Comparison of ENCODE assay signal across 32 cellular contexts in genomic region chr1:94871031-94871430, GRCh38. TPM values are rescaled to one million over a fixed set of nuclear protein-coding genes. Genes with fewer than 3 reads are reported as not detected.
DNase-seq lines count a peak whose midpoint lies in the region; FAIRE-seq and TF ChIP-seq lines count a peak whose summit lies in the region.
"Had no signal": no experiment of that assay in that cellular context is flagged by ENCODE, and none has a peak within 500 bp of the region (broad histone marks: within the 10 kb centered on the region; RNA-seq: fewer than 3 reads in every experiment).

No MANE protein-coding gene starts in this region.

- H3K23ac ChIP-seq in neuronal stem cell (ENCODE audit: low read depth, low read length, poor library complexity), result no peak overlapping the region

- DNase-seq in ELR (ENCODE audit: low read depth) (peak; percentile 20), astrocyte (ENCODE audit: low read depth) (peak; percentile 92), iris pigment epithelial cell (ENCODE audit: low read depth) (peak; percentile 39), osteoblast (ENCODE audit: insufficient read length, low spot score, missing footprints) (no peak), NCI-H774 (lab: John Stamatoyannopoulos, UW) (no peak), neuronal stem cell (ENCODE audit: low spot score) (no peak), ureter (ENCODE audit: low spot score) (no peak)
- DNase-seq: activated CD8-positive, alpha-beta memory T cell treated with anti-CD3 and anti-CD28 coated beads, Interleukin-2, amount 50 U/mL, for 48 hours; activated CD8-positive, alpha-beta T cell treated with anti-CD3 and anti-CD28 coated beads for 36 hours; BE2C; CD8-positive, alpha-beta memory T cell; effector memory CD8-positive, alpha-beta T cell; erythroblast; foreskin keratinocyte; heart left ventricle; Karpas-422; left cardiac atrium; NCI-H1417 treated with DMSO at 0.1 percent for 48 hours; NCI-H2029 treated with DMSO at 0.1 percent for 48 hours; NCI-H345; Peyer's patch; SIG-M5; stimulated activated CD4-positive, alpha-beta T cell treated with anti-CD3 and anti-CD28 coated beads, Interleukin-1b, Interleukin-23, amount 100 ng/mL, for 48 hours; stimulated activated naive CD8-positive, alpha-beta T cell treated with anti-CD3 and anti-CD28 coated beads, Interleukin-15, Interleukin-2, amounts not matched to agents 100 U/mL and 50 U/mL, for 24 hours; SW 1271 had no signal

- no peak overlapping the region for H3K14ac ChIP-seq in neuronal stem cell (ENCODE audit: low read length)

- H2BK120ac ChIP-seq in neuronal stem cell (ENCODE audit: low read depth, low read length), result no peak overlapping the region

- H3K79me1 ChIP-seq in neuronal stem cell (ENCODE audit: low read depth, low read length), result no peaks in the 10 kb centered on the region

- H3K9me3 ChIP-seq in astrocyte (ENCODE audit: insufficient read depth, low read depth, low read length), result no peaks in the 10 kb centered on the region
- no peaks in the 10 kb centered on the region for H3K9me3 ChIP-seq in osteoblast (ENCODE audit: low read depth, low read length)
- H3K9me3 ChIP-seq in neuronal stem cell (replicated peaks in 1 of 2; ENCODE audit: control insufficient read depth in 2 of 2, insufficient read depth in 1 of 2, low read depth in 1 of 2, low read length in 2 of 2), result no peaks in the 10 kb centered on the region
- H3K9me3 ChIP-seq: BE2C, HAP-1, heart left ventricle, right atrium auricular region had no signal

- H3K18ac ChIP-seq in neuronal stem cell (ENCODE audit: low read length), result no peak overlapping the region

- H3K36me3 ChIP-seq in astrocyte (ENCODE audit: insufficient read depth, low read length) (no peaks in the 10 kb centered on the region), osteoblast (ENCODE audit: insufficient read depth, low read length) (no peaks in the 10 kb centered on the region), neuronal stem cell (replicated peaks in 1 of 2; ENCODE audit: control insufficient read depth in 2 of 2, insufficient read depth in 2 of 2, low read length in 2 of 2) (no peaks in the 10 kb centered on the region)
- H3K36me3 ChIP-seq: BE2C, HAP-1, heart left ventricle, right atrium auricular region had no signal

- H4K8ac ChIP-seq in neuronal stem cell (ENCODE audit: low read depth, low read length), result no peak overlapping the region

- no peak for FAIRE-seq in astrocyte (lab: Jason Lieb, UNC)
- FAIRE-seq: GM12878, urothelium cell line had no signal

- no peak overlapping the region for H3K27ac ChIP-seq in astrocyte (ENCODE audit: low read depth, low read length)
- no peak overlapping the region for H3K27ac ChIP-seq in osteoblast (ENCODE audit: low read depth, low read length)
- H3K27ac ChIP-seq in neuronal stem cell (replicated peaks; ENCODE audit: low read length), result no peak overlapping the region
- H3K27ac ChIP-seq: foreskin keratinocyte, heart left ventricle, Peyer's patch, right atrium auricular region had no signal

- H2AK5ac ChIP-seq in neuronal stem cell (ENCODE audit: low read depth, low read length), result no peak overlapping the region

- no peak overlapping the region for H3K4me3 Mint-ChIP-seq in astrocyte (ENCODE audit: unreplicated experiment)
- H3K4me3 Mint-ChIP-seq: activated CD8-positive, alpha-beta T cell treated with anti-CD3 and anti-CD28 coated beads for 36 hours; activated T-helper 17 cell treated with anti-CD3 and anti-CD28 coated beads, Interleukin-2, amount 50 U/mL, for 72 hours; CD8-positive, alpha-beta memory T cell; effector memory CD8-positive, alpha-beta T cell; neural crest cell had no signal

- TF ChIP-seq CTCF in astrocyte (IDR thresholded peaks at IDR 0.05; ENCODE audit: insufficient read depth, low read depth, low read length), result no peak
- no peak for TF ChIP-seq CTCF in osteoblast (IDR thresholded peaks at IDR 0.05; ENCODE audit: extremely low read depth, low read depth, low read length)

- no peak overlapping the region for H2BK15ac ChIP-seq in neuronal stem cell (ENCODE audit: low read length)

- no peaks in the 10 kb centered on the region for H3K27me3 Mint-ChIP-seq in astrocyte (ENCODE audit: low read depth, unreplicated experiment)
- H3K27me3 Mint-ChIP-seq: activated CD8-positive, alpha-beta T cell treated with anti-CD3 and anti-CD28 coated beads for 36 hours had no signal

- H3K27me3 ChIP-seq in astrocyte (ENCODE audit: insufficient read depth, low read length) (no peaks in the 10 kb centered on the region), osteoblast (ENCODE audit: insufficient read depth, low read length) (no peaks in the 10 kb centered on the region), neuronal stem cell (ENCODE audit: control insufficient read depth in 3 of 3, insufficient read depth in 3 of 3, low read depth in 1 of 3, low read length in 3 of 3) (no peaks in the 10 kb centered on the region)
- H3K27me3 ChIP-seq: BE2C, foreskin keratinocyte, heart left ventricle, Peyer's patch, right atrium auricular region had no signal

- H4K91ac ChIP-seq in neuronal stem cell (ENCODE audit: low read depth, low read length, poor library complexity), result no peak overlapping the region

- H3K79me2 ChIP-seq in astrocyte (ENCODE audit: insufficient read depth, low read length), result no peaks in the 10 kb centered on the region
- H3K79me2 ChIP-seq in osteoblast (ENCODE audit: insufficient read depth, low read length), result no peaks in the 10 kb centered on the region

- H4K20me1 ChIP-seq in astrocyte (ENCODE audit: insufficient read depth, low read length) (no peaks in the 10 kb centered on the region), osteoblast (ENCODE audit: insufficient read depth, low read length) (no peaks in the 10 kb centered on the region)

- H2BK12ac ChIP-seq in neuronal stem cell (ENCODE audit: low read length), result no peak overlapping the region

- no peak overlapping the region for H3K27ac Mint-ChIP-seq in astrocyte (ENCODE audit: unreplicated experiment)
- H3K27ac Mint-ChIP-seq: activated CD8-positive, alpha-beta T cell treated with anti-CD3 and anti-CD28 coated beads for 36 hours; activated naive CD4-positive, alpha-beta T cell treated with anti-CD3 and anti-CD28 coated beads, Interleukin-2, amount 50 U/mL, for 72 hours; activated T-helper 17 cell treated with anti-CD3 and anti-CD28 coated beads, Interleukin-2, amount 50 U/mL, for 72 hours; CD8-positive, alpha-beta memory T cell; effector memory CD8-positive, alpha-beta T cell had no signal

- H2AFZ ChIP-seq in astrocyte (ENCODE audit: low read depth, low read length) (no peak overlapping the region), osteoblast (ENCODE audit: low read length) (peak overlapping the region; percentile 52), neuronal stem cell (ENCODE audit: low read length) (no peak overlapping the region)

- H3K4me2 ChIP-seq in astrocyte (ENCODE audit: low read length) (no peak overlapping the region), osteoblast (ENCODE audit: insufficient read depth, low read length) (no peak overlapping the region), neuronal stem cell (ENCODE audit: insufficient read depth, low read length, poor library complexity, severe bottlenecking) (no peak overlapping the region)

- H3K4me1 Mint-ChIP-seq in astrocyte (ENCODE audit: low read depth, unreplicated experiment), result peaks cover 59% of the 10 kb centered on the region
- H3K4me1 Mint-ChIP-seq: activated T-helper 17 cell treated with anti-CD3 and anti-CD28 coated beads, Interleukin-2, amount 50 U/mL, for 72 hours; CD8-positive, alpha-beta memory T cell had no signal

- WGBS in neuronal stem cell (ENCODE audit: extremely low coverage in 2 of 2, insufficient read length in 2 of 2, insufficient replicate concordance in 1 of 2), 2 donors, result no CpG with 5 or more reads among the region's 2 CpGs

- H3K36me3 Mint-ChIP-seq in astrocyte (ENCODE audit: low read depth, unreplicated experiment), result peaks cover 5% of the 10 kb centered on the region
- H3K36me3 Mint-ChIP-seq: activated naive CD4-positive, alpha-beta T cell treated with anti-CD3 and anti-CD28 coated beads, Interleukin-2, amount 50 U/mL, for 72 hours; CD8-positive, alpha-beta memory T cell had no signal

- H3K4ac ChIP-seq in neuronal stem cell (ENCODE audit: low read length), result no peak overlapping the region

- H3K4me1 ChIP-seq in astrocyte (ENCODE audit: insufficient read depth, low read length) (peaks cover 36% of the 10 kb centered on the region), osteoblast (ENCODE audit: insufficient read depth, low read length) (peaks cover 19% of the 10 kb centered on the region), neuronal stem cell (ENCODE audit: control insufficient read depth in 2 of 2, insufficient read depth in 1 of 2, low read depth in 1 of 2, low read length in 2 of 2) (peaks cover 7 to 28% of the 10 kb centered on the region in 2 donors)
- H3K4me1 ChIP-seq: BE2C, Peyer's patch had no signal

- H3K4me3 ChIP-seq in astrocyte (ENCODE audit: insufficient read depth, low read depth, low read length), result no peak overlapping the region
- H3K4me3 ChIP-seq in osteoblast (ENCODE audit: insufficient read depth, low read length), result no peak overlapping the region
- no peak overlapping the region for H3K4me3 ChIP-seq in neuronal stem cell (ENCODE audit: low read length in 2 of 2)
- H3K4me3 ChIP-seq: GM12878, HAP-1, heart left ventricle, Peyer's patch, right atrium auricular region had no signal

- H3K9ac ChIP-seq in astrocyte (ENCODE audit: low read length) (no peak overlapping the region), neuronal stem cell (ENCODE audit: low read depth, low read length, poor library complexity) (no peak overlapping the region)

- no peak overlapping the region for H2BK5ac ChIP-seq in neuronal stem cell (ENCODE audit: low read length)

- H3K9me3 Mint-ChIP-seq in astrocyte (ENCODE audit: unreplicated experiment), result peaks cover 2% of the 10 kb centered on the region
- H3K9me3 Mint-ChIP-seq: activated CD8-positive, alpha-beta T cell treated with anti-CD3 and anti-CD28 coated beads for 36 hours; activated naive CD4-positive, alpha-beta T cell treated with anti-CD3 and anti-CD28 coated beads, Interleukin-2, amount 50 U/mL, for 72 hours; activated T-helper 17 cell treated with anti-CD3 and anti-CD28 coated beads, Interleukin-2, amount 50 U/mL, for 72 hours; CD8-positive, alpha-beta memory T cell; effector memory CD8-positive, alpha-beta T cell; neural crest cell had no signal

RNA-seq across cellular contexts. Expression of gene SLC44A3, which starts 50.9 kb away (rescaled TPM):
- 3.7 and 4.7 TPM in 2 replicates for total RNA-seq in astrocyte
- 2.9 and 7.1 TPM in 2 replicates for total RNA-seq in osteoblast
- 0.82 TPM for polyA plus RNA-seq in neuronal stem cell (2013, experiment 1 of 2)
- 1.1 TPM for polyA plus RNA-seq in neuronal stem cell (2013, experiment 2 of 2)
- total RNA-seq in ureter, result 72.1 TPM
- total RNA-seq: activated CD8-positive, alpha-beta T cell treated with anti-CD3 and anti-CD28 coated beads for 36 hours; activated naive CD4-positive, alpha-beta T cell treated with anti-CD3 and anti-CD28 coated beads, Interleukin-2, amount 50 U/mL, for 72 hours; GM12878 had no signal
- polyA plus RNA-seq: GM12878 had no signal

RNA-seq across cellular contexts. Expression of gene CNN3, which starts 55.9 kb away (rescaled TPM):
- total RNA-seq in astrocyte (515 and 538 TPM in 2 replicates), osteoblast (316 and 333 TPM in 2 replicates), ureter (208 TPM)
- 462 TPM for polyA plus RNA-seq in neuronal stem cell (2013, experiment 1 of 2)
- polyA plus RNA-seq in neuronal stem cell (2013, experiment 2 of 2), result 462 TPM

Comparison
In these comparisons a context has a peak if more than half of its experiments do, and no peak if none do; other contexts are left out.
1. DNase-seq: peak in ELR (single experiment), astrocyte (single experiment) and iris pigment epithelial cell (single experiment); none in osteoblast (single experiment), NCI-H774 (single experiment), neuronal stem cell (single experiment) and ureter (single experiment).